ENCODE assay signal across 23 cellular contexts in genomic region chr16:1169285-1170075, GRCh38. TPM values are rescaled to one million over a fixed set of nuclear protein-coding genes. Genes with fewer than 3 reads are reported as not detected.
DNase-seq lines count a peak whose midpoint lies in the region; ATAC-seq and TF ChIP-seq lines count a peak whose summit lies in the region.
"Had no signal": no experiment of that assay in that cellular context is flagged by ENCODE, and none has a peak within 500 bp of the region (broad histone marks: within the 10 kb centered on the region; RNA-seq: fewer than 3 reads in every experiment).

No MANE protein-coding gene starts in this region.

- no peak for TF ChIP-seq POLR2A in ovary (IDR thresholded peaks at IDR 0.05)
- no peak for TF ChIP-seq POLR2A in vagina (IDR thresholded peaks at IDR 0.05)

- H3K27me3 ChIP-seq in right cardiac atrium (ENCODE audit: control insufficient read depth, insufficient read depth) (no peaks in the 10 kb centered on the region), ovary (no peaks in the 10 kb centered on the region), vagina (no peaks in the 10 kb centered on the region)

- intact Hi-C loops in Right ventricle myocardium superior (cut with DNase I) (no loop called here), right cardiac atrium (cut with DNase I) (no loop called here), left cardiac atrium (cut with DNase I) (no loop called here), ovary (cut with DNase I) (no loop called here), vagina (cut with DNase I) (no loop called here)

- no peak overlapping the region for H3K27ac Mint-ChIP-seq in activated naive CD4-positive, alpha-beta T cell treated with anti-CD3 and anti-CD28 coated beads, Interleukin-2, amount 50 U/mL, for 72 hours
- H3K27ac Mint-ChIP-seq: activated CD4-positive, alpha-beta T cell treated with anti-CD3 and anti-CD28 coated beads, Interleukin-2, amount 10 ng/mL, durations not matched to agents 24 days and 14 days; CD14-positive monocyte; dendritic cell treated with granulocyte-macrophage colony-stimulating factor and Interleukin-4, amounts not matched to agents 40 ng/mL and 50 ng/mL, for 4 days; mesothelial cell of epicardium had no signal

- no peaks in the 10 kb centered on the region for H3K9me3 Mint-ChIP-seq in activated naive CD4-positive, alpha-beta T cell treated with anti-CD3 and anti-CD28 coated beads, Interleukin-2, amount 50 U/mL, for 72 hours
- H3K9me3 Mint-ChIP-seq: activated CD4-positive, alpha-beta T cell treated with anti-CD3 and anti-CD28 coated beads, Interleukin-2, amount 10 ng/mL, durations not matched to agents 24 days and 14 days; dendritic cell treated with granulocyte-macrophage colony-stimulating factor and Interleukin-4, amounts not matched to agents 40 ng/mL and 50 ng/mL, for 4 days; mesothelial cell of epicardium had no signal

- DNase-seq in Right ventricle myocardium superior (no peak), right cardiac atrium (no peak), left cardiac atrium (no peak), ovary (peak; percentile 68 to 81 (median 77)), vagina (ENCODE audit: extremely low spot score in 2 of 2) (no peak), Kasumi-1 (lab: John Stamatoyannopoulos, UW) (no peak)
- DNase-seq in activated naive CD4-positive, alpha-beta T cell treated with anti-CD3 and anti-CD28 coated beads, Interleukin-2, amount 50 U/mL, for 72 hours (ENCODE audit: low spot score in 2 of 2) = no peak
- DNase-seq: activated CD4-positive, alpha-beta T cell treated with anti-CD3 and anti-CD28 coated beads, Interleukin-2, amount 10 ng/mL, durations not matched to agents 24 days and 14 days; activated naive CD4-positive, alpha-beta T cell treated with Interleukin-2 at 50 U/mL for 16 hours; activated T-cell treated with anti-CD3 and anti-CD28 coated beads for 4 hours; NCI-H1694 treated with DMSO at 0.1 percent for 48 hours; NCI-H446; NK-92 treated with Interleukin-12 subunit alpha and Interleukin-12 subunit beta, amount 100 ng/mL, for 24 hours; occipital lobe; SW 1271 had no signal

- H3K36me3 ChIP-seq in ovary (no peaks in the 10 kb centered on the region), vagina (no peaks in the 10 kb centered on the region)
- H3K36me3 ChIP-seq: tibial nerve had no signal

- ATAC-seq in Right ventricle myocardium superior (ENCODE audit: poor library complexity) (peak; percentile 33), right cardiac atrium (no peak), left cardiac atrium (peak; percentile 23 to 47), HG03457 (IDR thresholded peaks at IDR 0.05; ENCODE audit: unreplicated experiment) (no peak)
- ATAC-seq in activated naive CD4-positive, alpha-beta T cell treated with anti-CD3 and anti-CD28 coated beads, Interleukin-2, amount 50 U/mL, for 72 hours = no peak

- H3K27ac ChIP-seq in right cardiac atrium (ENCODE audit: low read length) (no peak overlapping the region), ovary (peak overlapping the region; percentile 72 to 74), vagina (peak overlapping the region; percentile 53)
- H3K27ac ChIP-seq: tibial nerve had no signal

- H3K4me1 ChIP-seq in right cardiac atrium (ENCODE audit: control insufficient read depth, insufficient read depth, low read length) = no peaks in the 10 kb centered on the region
- H3K4me1 ChIP-seq in ovary (ENCODE audit: insufficient read depth) = peaks cover 42% of the 10 kb centered on the region
- peaks cover 9% of the 10 kb centered on the region for H3K4me1 ChIP-seq in vagina
- H3K4me1 ChIP-seq: tibial nerve had no signal

- H3K4me3 ChIP-seq in right cardiac atrium (ENCODE audit: low read length) (no peak overlapping the region), ovary (peak overlapping the region; percentile 8), vagina (peak overlapping the region in 1 of 2 donors; percentile 32)
- H3K4me3 ChIP-seq: tibial nerve had no signal

- no peak for TF ChIP-seq EP300 in ovary (IDR thresholded peaks at IDR 0.05)

- H3K9me3 ChIP-seq in right cardiac atrium (ENCODE audit: control insufficient read depth, low read length) (no peaks in the 10 kb centered on the region), ovary (no peaks in the 10 kb centered on the region), vagina (no peaks in the 10 kb centered on the region)
- H3K9me3 ChIP-seq: tibial nerve had no signal

- WGBS in right cardiac atrium = 54% methylated on average over 45 of the region's 45 CpGs
- 2 to 20% (median 20%) methylated on average over 23 to 45 of the region's 45 CpGs for WGBS in ovary, 3 donors

- no peaks in the 10 kb centered on the region for H3K36me3 Mint-ChIP-seq in activated naive CD4-positive, alpha-beta T cell treated with anti-CD3 and anti-CD28 coated beads, Interleukin-2, amount 50 U/mL, for 72 hours
- H3K36me3 Mint-ChIP-seq: CD14-positive monocyte, mesothelial cell of epicardium had no signal

- TF ChIP-seq CTCF in ovary (IDR thresholded peaks at IDR 0.05) (no peak), vagina (IDR thresholded peaks at IDR 0.05) (no peak)

RNA-seq across cellular contexts. Expression of gene CACNA1H, which starts 16.6 kb away (rescaled TPM):
- total RNA-seq in Right ventricle myocardium superior (4.2 TPM), right cardiac atrium (1 to 10 TPM; 4.2 to 7.8 (median 6.0) TPM), left cardiac atrium (1 to 10 TPM; 6.0 to 7.1 TPM), ovary (100 to 1,000 TPM in 5 of 7 donors, 10 to 100 TPM in 2; 36.5 to 217 (median 120) TPM), vagina (10.8 TPM)
- polyA plus RNA-seq in right cardiac atrium (7.5 TPM), ovary (10 to 100 TPM in 1 of 2 donors, 1 to 10 TPM in 1; 7.3 to 80.4 TPM)
- total RNA-seq in activated naive CD4-positive, alpha-beta T cell treated with anti-CD3 and anti-CD28 coated beads, Interleukin-2, amount 50 U/mL, for 72 hours = 1 to 10 TPM in 1 of 2 donors, under 1 TPM in 1; 0.68 to 1.7 TPM
- polyA plus RNA-seq: CD14-positive monocyte, keratinocyte had no signal

RNA-seq across cellular contexts. Expression of gene TPSG1, which starts 55.6 kb away (rescaled TPM):
- 0.19 TPM for total RNA-seq in Right ventricle myocardium superior
- under 1 TPM in 1 of 4 donors, not detected in 3; 0.21 TPM for total RNA-seq in right cardiac atrium
- not detected for polyA plus RNA-seq in right cardiac atrium
- under 1 TPM in 1 of 2 donors, not detected in 1; 0.21 TPM for total RNA-seq in left cardiac atrium
- total RNA-seq in ovary = 1 to 10 TPM in 1 of 7 donors, under 1 TPM in 1, not detected in 5; 0.22 to 1.3 TPM
- polyA plus RNA-seq in ovary = under 1 TPM in 1 of 2 donors, not detected in 1; 0.08 TPM
- not detected for total RNA-seq in vagina
- not detected for total RNA-seq in activated naive CD4-positive, alpha-beta T cell treated with anti-CD3 and anti-CD28 coated beads, Interleukin-2, amount 50 U/mL, for 72 hours
- total RNA-seq: activated CD4-positive, alpha-beta T cell treated with anti-CD3 and anti-CD28 coated beads, Interleukin-2, amount 10 ng/mL, durations not matched to agents 24 days and 14 days; astrocyte; epithelial cell of proximal tubule; mesothelial cell of epicardium; occipital lobe had no signal
- polyA plus RNA-seq: CD14-positive monocyte, keratinocyte had no signal

Comparison
In these comparisons a context has a peak if more than half of its experiments do, and no peak if none do; other contexts are left out.
1. ATAC-seq: peak in Right ventricle myocardium superior (single experiment) and left cardiac atrium (2 of 2); none in right cardiac atrium (0 of 2), HG03457 (single experiment) and activated naive CD4-positive, alpha-beta T cell treated with anti-CD3 and anti-CD28 coated beads, Interleukin-2, amount 50 U/mL, for 72 hours (0 of 2).
2. DNase-seq: peak in ovary (5 of 5); none in Right ventricle myocardium superior (single experiment), right cardiac atrium (0 of 3), left cardiac atrium (single experiment), vagina (0 of 2), Kasumi-1 (0 of 2) and activated naive CD4-positive, alpha-beta T cell treated with anti-CD3 and anti-CD28 coated beads, Interleukin-2, amount 50 U/mL, for 72 hours (0 of 2).